ENCODE assay signal across 18 cellular contexts in genomic region chr14:53696217-53696965, GRCh38.
DNase-seq lines count a peak whose midpoint lies in the region; ATAC-seq, FAIRE-seq and TF ChIP-seq lines count a peak whose summit lies in the region.
"Had no signal": no experiment of that assay in that cellular context is flagged by ENCODE, and none has a peak within 500 bp of the region (broad histone marks: within the 10 kb centered on the region; RNA-seq: fewer than 3 reads in every experiment).

No MANE protein-coding gene starts in this region.

- H3K9me3 ChIP-seq in A549 (no peaks in the 10 kb centered on the region), hepatocyte (ENCODE audit: low read depth) (no peaks in the 10 kb centered on the region)
- H3K9me3 ChIP-seq: right lobe of liver, SJSA1 had no signal

- H3K27me3 ChIP-seq in hepatocyte, result no peaks in the 10 kb centered on the region
- H3K27me3 ChIP-seq: right lobe of liver had no signal

- POLR2A ChIA-PET in A549 (lab: Yijun Ruan, JAX), result no interaction called here

- H2AFZ ChIP-seq in hepatocyte, result no peak overlapping the region

- no peak for TF ChIP-seq RAD21 in A549 (conservative IDR thresholded peaks at IDR 0.05 in 1 of 2, IDR thresholded peaks at IDR 0.05 in 1 of 2)

- peak in 1 of 2 experiments; percentile 6 for DNase-seq in A549 (ENCODE audit: low read depth in 1 of 2, low spot score in 1 of 2)
- DNase-seq in LoVo (ENCODE audit: low spot score), result peak; percentile 58
- peak; percentile 65 for DNase-seq in SW480 (ENCODE audit: low spot score)
- peak; percentile 40 for DNase-seq in hepatocyte (ENCODE audit: low spot score)
- no peak for DNase-seq in NCI-H526 treated with DMSO at 0.1 percent for 48 hours (lab: John Stamatoyannopoulos, UW)
- DNase-seq: ACHN; CD4-positive, alpha-beta T cell; effector CD8-positive, alpha-beta T cell; left ventricle myocardium superior; NCI-H1105; occipital lobe; right lobe of liver had no signal

- 48% methylated on average over 3 of the region's 3 CpGs for WGBS in A549 (ENCODE audit: missing lambda C conversion rate)
- 79% methylated on average over 3 of the region's 3 CpGs for WGBS in hepatocyte (ENCODE audit: low lambda C conversion rate, missing lambda C conversion rate)

- TF ChIP-seq CTCF in A549 (IDR thresholded peaks at IDR 0.05) (no peak), hepatocyte (IDR thresholded peaks at IDR 0.05; ENCODE audit: poor library complexity) (no peak)

- no peak for TF ChIP-seq POLR2A in A549 (IDR thresholded peaks at IDR 0.05; ENCODE audit: low read length)

- ATAC-seq in A549, result no peak
- no peak for ATAC-seq in HG02610 (IDR thresholded peaks at IDR 0.05; ENCODE audit: unreplicated experiment)
- no peak for ATAC-seq in HG03432 (IDR thresholded peaks at IDR 0.05; ENCODE audit: unreplicated experiment)
- ATAC-seq in GM18909 (IDR thresholded peaks at IDR 0.05; ENCODE audit: poor library complexity, unreplicated experiment), result no peak
- ATAC-seq: activated CD4-positive, CD25-positive, alpha-beta regulatory T cell treated with anti-CD3 and anti-CD28 coated beads, Interleukin-2, amount 50 U/mL, for 24 hours; K562; left ventricle myocardium superior had no signal

- no peak for FAIRE-seq in A549 (lab: Jason Lieb, UNC)
- FAIRE-seq: K562 had no signal

- no peaks in the 10 kb centered on the region for H3K36me3 ChIP-seq in hepatocyte (replicated peaks; ENCODE audit: insufficient read depth, low read depth)
- H3K36me3 ChIP-seq: right lobe of liver, SJSA1 had no signal

- H3K27ac ChIP-seq in A549, result no peak overlapping the region
- no peak overlapping the region for H3K27ac ChIP-seq in hepatocyte
- H3K27ac ChIP-seq: right lobe of liver, SJSA1 had no signal

- H3K9me2 ChIP-seq in hepatocyte (replicated peaks; ENCODE audit: insufficient read depth), result no peaks in the 10 kb centered on the region

- H4K20me1 ChIP-seq in hepatocyte (ENCODE audit: insufficient read depth, poor library complexity, severe bottlenecking), result no peaks in the 10 kb centered on the region

- CTCF ChIA-PET in A549 (lab: Yijun Ruan, JAX), result interaction anchor here (1.4 kb wide), 1 partner anchor 13 kb away, joined by 3 read pairs; no protein-coding TSS in a partner anchor

- H3K4me3 ChIP-seq in A549, result no peak overlapping the region
- H3K4me3 ChIP-seq in hepatocyte, result no peak overlapping the region
- H3K4me3 ChIP-seq: K562, right lobe of liver, SJSA1 had no signal

- peaks cover 21% of the 10 kb centered on the region; the same call in 2 of the 3 replicates for H3K4me1 ChIP-seq in A549
- no peaks in the 10 kb centered on the region for H3K4me1 ChIP-seq in hepatocyte (ENCODE audit: insufficient read depth)
- H3K4me1 ChIP-seq: right lobe of liver, SJSA1 had no signal

- no peaks in the 10 kb centered on the region for H3K79me2 ChIP-seq in hepatocyte

- 0 out of 3 replicates have a peak overlapping the region, but pooled peaks have one; percentile 16 for H3K4me2 ChIP-seq in A549
- H3K4me2 ChIP-seq in hepatocyte, result no peak overlapping the region

- no peak for TF ChIP-seq EP300 in A549 (IDR thresholded peaks at IDR 0.05)

TF ChIP-seq in A549, 52 proteins besides CTCF, POLR2A, EP300 and RAD21:
- TF ChIP-seq EHMT2 (IDR thresholded peaks at IDR 0.05; ENCODE audit: low read depth) (no peak), KDM5A (IDR thresholded peaks at IDR 0.05) (no peak), HES2 (IDR thresholded peaks at IDR 0.05) (no peak), NPAS2 (CRISPR knock-in tag; IDR thresholded peaks at IDR 0.05; ENCODE audit: borderline replicate concordance) (no peak), ESRRA (IDR thresholded peaks at IDR 0.05; ENCODE audit: borderline replicate concordance, low read length) (no peak), TP53 (CRISPR knock-in tag; IDR thresholded peaks at IDR 0.05) (no peak), JUNB (IDR thresholded peaks at IDR 0.05) (0 out of 2 replicates have a peak, but pooled peaks have one; percentile 17), NR3C1 (IDR thresholded peaks at IDR 0.05) (no peak), FOSL2 (IDR thresholded peaks at IDR 0.05) (no peak), FOSL2 (CRISPR knock-in tag; IDR thresholded peaks at IDR 0.05) (peak; percentile 44; the same call in 1 of the 2 replicates), HDAC2 (IDR thresholded peaks at IDR 0.05) (no peak)
